Comparison of ENCODE assay signal across 8 cellular contexts in genomic region chr7:134210227-134210626, GRCh38.
"Had no signal": no experiment of that assay in that cellular context is flagged by ENCODE, and none has a peak within 500 bp of the region (broad histone marks: within the 10 kb centered on the region; RNA-seq: fewer than 3 reads in every experiment).

No MANE protein-coding gene starts in this region.

- DNase-seq: GDM1, GF-D8 had no signal

- ATAC-seq: GM12878 had no signal

- FAIRE-seq: G401.6, GM12878, GM12891, GM12892, GM18507, GM19239 had no signal

- H3K4me3 ChIP-seq: GM12878 had no signal
